ENCODE assay signal across 21 cellular contexts in the genomic region with DNA sequence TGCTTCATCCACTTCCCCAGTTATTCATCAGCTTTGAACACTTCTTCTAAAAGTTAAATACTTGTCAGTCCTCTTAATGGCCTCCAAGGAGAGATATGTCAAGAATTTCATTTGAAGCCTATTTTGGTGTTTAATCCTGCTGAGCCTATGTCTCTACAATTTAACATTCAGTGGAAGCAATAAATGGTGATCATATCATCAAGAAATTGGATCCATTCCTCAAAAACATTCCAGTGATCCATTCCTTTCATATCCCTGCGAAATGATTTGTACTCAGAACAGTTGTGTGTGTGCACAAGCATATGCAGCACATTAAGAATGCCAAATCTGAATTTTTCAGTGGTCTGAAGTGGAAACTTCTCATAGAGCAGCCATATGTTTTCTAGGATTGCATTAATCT.
"Had no signal": no experiment of that assay in that cellular context is flagged by ENCODE, and none has a peak within 500 bp of the region (broad histone marks: within the 10 kb centered on the region; RNA-seq: fewer than 3 reads in every experiment).

No MANE protein-coding gene starts in this region.

- H3K27ac ChIP-seq: ascending aorta, cardiac muscle cell, dorsolateral prefrontal cortex, neural progenitor cell, prostate gland, skin epidermis, tibial nerve, uterus, VCaP had no signal

- H3K27ac Mint-ChIP-seq: activated T-cell treated with anti-CD3 and anti-CD28 coated beads, Interleukin-2, amount 50 U/mL, for 72 hours; immature natural killer cell; naive B cell; neural progenitor cell; stimulated activated naive CD8-positive, alpha-beta T cell treated with anti-CD3 and anti-CD28 coated beads, Interleukin-15, Interleukin-2, amounts not matched to agents 100 ng/mL and 50 ng/mL, for 24 hours; T-helper 17 cell had no signal

- H3K36me3 Mint-ChIP-seq: immature natural killer cell, naive B cell, neural progenitor cell had no signal

- H3K9me3 ChIP-seq: ascending aorta, prostate gland, tibial nerve, uterus had no signal

- ATAC-seq: activated T-cell treated with anti-CD3 and anti-CD28 coated beads, Interleukin-2, amount 50 U/mL, for 72 hours; left ventricle myocardium superior; right cardiac atrium; T-helper 17 cell had no signal

- H2AFZ ChIP-seq: neural progenitor cell had no signal

- H3K4me2 ChIP-seq: neural progenitor cell had no signal

- H3K27me3 Mint-ChIP-seq: naive B cell; stimulated activated naive CD8-positive, alpha-beta T cell treated with anti-CD3 and anti-CD28 coated beads, Interleukin-15, Interleukin-2, amounts not matched to agents 100 ng/mL and 50 ng/mL, for 24 hours; T-helper 17 cell had no signal

- H3K4me1 ChIP-seq: ascending aorta, neural progenitor cell, prostate gland, uterus had no signal

- H3K27me3 ChIP-seq: ascending aorta, cardiac muscle cell, dorsolateral prefrontal cortex, neural progenitor cell, tibial nerve, uterus had no signal

- DNase-seq: activated CD4-positive, alpha-beta T cell treated with anti-CD3 and anti-CD28 coated beads for 1 hour; activated CD8-positive, alpha-beta memory T cell treated with anti-CD3 and anti-CD28 coated beads for 24 hours; activated CD8-positive, alpha-beta memory T cell treated with anti-CD3 and anti-CD28 coated beads, Interleukin-2, amount 50 U/mL, for 48 hours; activated effector memory CD4-positive, alpha-beta T cell treated with anti-CD3 and anti-CD28 coated beads, Interleukin-2, amount 50 U/mL, for 16 hours; activated naive CD4-positive, alpha-beta T cell treated with anti-CD3 and anti-CD28 coated beads, Interleukin-2, amount 50 U/mL, for 16 hours; activated T-cell treated with anti-CD3 and anti-CD28 coated beads, Interleukin-2, amount 50 U/mL, for 72 hours; dorsolateral prefrontal cortex; immature natural killer cell; left ventricle myocardium superior; naive B cell; right cardiac atrium; T-helper 17 cell; uterus had no signal

- H3K4me3 ChIP-seq: ascending aorta, cardiac muscle cell, dorsolateral prefrontal cortex, neural progenitor cell, prostate gland, skin epidermis, tibial nerve, uterus had no signal

- H3K4me1 Mint-ChIP-seq: immature natural killer cell, naive B cell, T-helper 17 cell had no signal

- H3K4me3 Mint-ChIP-seq: activated T-cell treated with anti-CD3 and anti-CD28 coated beads, Interleukin-2, amount 50 U/mL, for 72 hours; immature natural killer cell; naive B cell; neural progenitor cell; stimulated activated naive CD8-positive, alpha-beta T cell treated with anti-CD3 and anti-CD28 coated beads, Interleukin-15, Interleukin-2, amounts not matched to agents 100 ng/mL and 50 ng/mL, for 24 hours; T-helper 17 cell had no signal

- H3K36me3 ChIP-seq: ascending aorta, cardiac muscle cell, neural progenitor cell, prostate gland, tibial nerve, uterus had no signal

- H3K9ac ChIP-seq: neural progenitor cell had no signal
